10 cellular contexts compared by ENCODE assay signal in genomic region chr7:121555558-121555957, GRCh38.
"Had no signal": no experiment of that assay in that cellular context is flagged by ENCODE, and none has a peak within 500 bp of the region (broad histone marks: within the 10 kb centered on the region; RNA-seq: fewer than 3 reads in every experiment).

No MANE protein-coding gene starts in this region.

- H3K9ac ChIP-seq: KMS-11 had no signal

- H2AFZ ChIP-seq: GM23338 had no signal

- FAIRE-seq: H1, H54 had no signal

- H3K4me3 ChIP-seq: GM23338 had no signal

- ATAC-seq: GM23338 had no signal

- DNase-seq: H9, HCEC 1CT, HFFc6, IMR-90, KBM-7 had no signal

- H3K4me2 ChIP-seq: GM23338, KMS-11 had no signal

- H3K27ac ChIP-seq: HL-60, KMS-11 had no signal
